In the genomic region with DNA sequence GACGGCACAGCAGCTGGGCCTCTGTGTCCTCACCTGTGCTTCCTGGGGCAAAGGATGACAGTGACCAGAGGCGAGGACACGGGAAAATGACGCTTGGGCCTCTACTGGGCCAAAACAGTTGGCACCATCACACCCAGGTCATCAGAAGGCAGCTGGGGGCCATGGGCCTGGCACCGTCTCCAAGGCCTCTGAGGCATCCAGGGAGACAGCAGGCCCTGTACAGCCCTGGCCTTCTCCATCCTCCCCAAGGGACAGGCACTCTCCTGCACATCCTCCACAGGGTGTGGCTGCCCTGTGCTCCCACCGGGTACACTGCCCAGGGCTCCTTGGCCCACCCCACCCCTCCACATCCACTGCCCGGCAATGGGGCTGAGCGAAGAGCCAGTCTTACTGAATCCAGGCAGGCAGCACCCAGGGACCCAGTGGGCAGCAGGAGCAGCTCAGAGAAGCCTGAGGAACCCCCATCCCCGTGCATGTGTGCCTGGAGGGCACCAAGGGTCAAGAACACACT, we compare ENCODE assay signal across 13 cellular contexts. TPM values are rescaled to one million over a fixed set of nuclear protein-coding genes. Genes with fewer than 3 reads are reported as not detected.
A peak's percentile ranks its signal among the peaks of the same experiment; 100 is the strongest.
DNase-seq lines count a peak whose midpoint lies in the region; ATAC-seq, FAIRE-seq and TF ChIP-seq lines count a peak whose summit lies in the region.
"Had no signal": no experiment of that assay in that cellular context is flagged by ENCODE, and none has a peak within 500 bp of the region (broad histone marks: within the 10 kb centered on the region; RNA-seq: fewer than 3 reads in every experiment).

No MANE protein-coding gene starts in this region.

- H2BK5ac ChIP-seq in H1 (ENCODE audit: low read depth, low read length), result peak overlapping the region; percentile 78
- H2BK5ac ChIP-seq in neuronal stem cell (ENCODE audit: low read length), result no peak overlapping the region

- H4K5ac ChIP-seq in H1 (ENCODE audit: insufficient read length, low read depth, low read length), result no peak overlapping the region

- no peak overlapping the region for H2AFZ ChIP-seq in H1 (ENCODE audit: low read length)
- H2AFZ ChIP-seq in neuronal stem cell (ENCODE audit: low read length), result no peak overlapping the region

- peak overlapping the region; percentile 47; the same call in 1 of the 2 replicates for H4K8ac ChIP-seq in H1 (ENCODE audit: extremely low read depth, insufficient read depth, low read length)
- H4K8ac ChIP-seq in neuronal stem cell (ENCODE audit: low read depth, low read length), result no peak overlapping the region

- H3K9ac ChIP-seq in H1 (replicated peaks in 1 of 4; ENCODE audit: extremely low read depth in 1 of 4, low read depth in 3 of 4, low read length in 3 of 4) (no peak overlapping the region), neuronal stem cell (ENCODE audit: low read depth, low read length, poor library complexity) (no peak overlapping the region)

- H2BK15ac ChIP-seq in H1 (ENCODE audit: low read length) (0 out of 2 replicates have a peak overlapping the region, but pooled peaks have one; percentile 9), neuronal stem cell (ENCODE audit: low read length) (no peak overlapping the region)

- H3K4me3 ChIP-seq in H1 (ENCODE audit: extremely low read depth in 1 of 4, insufficient read depth in 2 of 4, low read depth in 3 of 4, low read length in 4 of 4), result no peak overlapping the region
- H3K4me3 ChIP-seq in neuronal stem cell (ENCODE audit: low read length in 2 of 2), result no peak overlapping the region
- no peak overlapping the region for H3K4me3 ChIP-seq in vagina

- H3K36me3 ChIP-seq in H1 (ENCODE audit: control insufficient read depth in 2 of 4, insufficient read depth in 4 of 4, low read length in 3 of 4), result peaks cover 2 to 41% (median 5%) of the 10 kb centered on the region in 4 experiments; a peak in 5 of 8 replicates
- peaks cover 14 to 51% of the 10 kb centered on the region in 2 donors for H3K36me3 ChIP-seq in neuronal stem cell (replicated peaks in 1 of 2; ENCODE audit: control insufficient read depth in 2 of 2, insufficient read depth in 2 of 2, low read length in 2 of 2)
- H3K36me3 ChIP-seq in vagina, result peaks cover 0 to 4% of the 10 kb centered on the region in 2 donors

- 90% methylated on average over 9 of the region's 9 CpGs; no CpG with 5 or more reads in 1 of the 2 experiments for WGBS in H1 (ENCODE audit: extremely low coverage in 1 of 2, insufficient coverage in 1 of 2, insufficient read length in 1 of 2, insufficient replicate concordance in 2 of 2, low coverage in 1 of 2, low lambda C conversion rate in 2 of 2, missing lambda C conversion rate in 1 of 2), 2 experiments
- no CpG with 5 or more reads among the region's 9 CpGs for WGBS in neuronal stem cell (ENCODE audit: extremely low coverage in 2 of 2, insufficient read length in 2 of 2, insufficient replicate concordance in 1 of 2), 2 donors

- H3K79me1 ChIP-seq in H1 (ENCODE audit: low read depth, low read length) (peaks cover 22% of the 10 kb centered on the region), neuronal stem cell (ENCODE audit: low read depth, low read length) (peaks cover 24% of the 10 kb centered on the region)

- POLR2A ChIA-PET in H1 (lab: Charles Lee; ENCODE audit: partially characterized antibody), result interaction anchor here (1.4 to 2.3 kb wide), 3 partner anchors 12 to 74 kb away, joined by 3 to 9 read pairs (median 5); no protein-coding TSS in a partner anchor

- H3K14ac ChIP-seq in H1 (ENCODE audit: insufficient read length) (no peak overlapping the region), neuronal stem cell (ENCODE audit: low read length) (peak overlapping the region; percentile 82)

- intact Hi-C loops in vagina (cut with DNase I), result no loop called here

- H2BK120ac ChIP-seq in H1 (replicated peaks; ENCODE audit: low read depth, low read length) (no peak overlapping the region), neuronal stem cell (ENCODE audit: low read depth, low read length) (no peak overlapping the region)

- H4K20me1 ChIP-seq in H1 (replicated peaks in 1 of 2; ENCODE audit: control insufficient read depth in 1 of 2, insufficient read depth in 2 of 2, low read length in 2 of 2), result peaks cover 26% of the 10 kb centered on the region in 2 experiments

- H3K18ac ChIP-seq in H1 (ENCODE audit: extremely low read depth, low read length) (peak overlapping the region; percentile 32; the same call in 1 of the 2 replicates), neuronal stem cell (ENCODE audit: low read length) (peak overlapping the region; percentile 38)

- TF ChIP-seq CTCF in H1 (IDR thresholded peaks at IDR 0.05; ENCODE audit: control extremely low read depth in 1 of 3, insufficient read depth in 1 of 3, low read depth in 1 of 3, low read length in 3 of 3), result no peak
- no peak for TF ChIP-seq CTCF in vagina (IDR thresholded peaks at IDR 0.05)

- H3K4me1 ChIP-seq in H1 (replicated peaks in 1 of 4; ENCODE audit: control insufficient read depth in 3 of 4, insufficient read depth in 4 of 4, low read length in 3 of 4) (peaks cover 11 to 57% (median 40%) of the 10 kb centered on the region in 4 experiments), neuronal stem cell (ENCODE audit: control insufficient read depth in 2 of 2, insufficient read depth in 1 of 2, low read depth in 1 of 2, low read length in 2 of 2) (peaks cover 30 to 37% of the 10 kb centered on the region in 2 donors), vagina (peaks cover 38% of the 10 kb centered on the region)

- H4K91ac ChIP-seq in H1 (replicated peaks; ENCODE audit: insufficient read length, low read length) (no peak overlapping the region), neuronal stem cell (ENCODE audit: low read depth, low read length, poor library complexity) (no peak overlapping the region)

- no peak for TF ChIP-seq EP300 in H1 (IDR thresholded peaks at IDR 0.05; ENCODE audit: borderline replicate concordance in 1 of 2, low read depth in 2 of 2, low read length in 2 of 2)

- H2BK20ac ChIP-seq in H1 (ENCODE audit: low read length), result peak overlapping the region; percentile 82; the same call in 1 of the 2 replicates

- H3K4ac ChIP-seq in H1 (replicated peaks; ENCODE audit: insufficient read length, low read depth, low read length), result peak overlapping the region; percentile 63
- no peak overlapping the region for H3K4ac ChIP-seq in neuronal stem cell (ENCODE audit: low read length)

- no peak for ATAC-seq in HG03045 (IDR thresholded peaks at IDR 0.05; ENCODE audit: unreplicated experiment)
- ATAC-seq in GM18873 (IDR thresholded peaks at IDR 0.05; ENCODE audit: low FRiP score, unreplicated experiment), result no peak

- H3K27me3 ChIP-seq in H1 (replicated peaks in 1 of 4; ENCODE audit: control insufficient read depth in 3 of 4, extremely low read depth in 1 of 4, insufficient read depth in 3 of 4, low read length in 3 of 4) (no peaks in the 10 kb centered on the region; a peak in 1 of 7 replicates), neuronal stem cell (ENCODE audit: control insufficient read depth in 3 of 3, insufficient read depth in 3 of 3, low read depth in 1 of 3, low read length in 3 of 3) (no peaks in the 10 kb centered on the region), vagina (no peaks in the 10 kb centered on the region)

- no peak overlapping the region for H3K4me2 ChIP-seq in H1 (ENCODE audit: insufficient read depth in 1 of 2, low read depth in 2 of 2, low read length in 2 of 2)
- no peak overlapping the region for H3K4me2 ChIP-seq in neuronal stem cell (ENCODE audit: insufficient read depth, low read length, poor library complexity, severe bottlenecking)

- H3K23ac ChIP-seq in H1 (ENCODE audit: insufficient read length), result no peak overlapping the region
- peak overlapping the region; percentile 52 for H3K23ac ChIP-seq in neuronal stem cell (ENCODE audit: low read depth, low read length, poor library complexity)

- H3K56ac ChIP-seq in H1 (replicated peaks; ENCODE audit: insufficient read length, low read depth, low read length), result no peak overlapping the region

- CTCF ChIA-PET in H1 (lab: Charles Lee; ENCODE audit: partially characterized antibody), result interaction anchor here (3.6 kb wide), 1 partner anchor 16 kb away, joined by 11 read pairs; no protein-coding TSS in a partner anchor

- DNase-seq in activated gamma-delta T cell treated with Interleukin-2 at 50 U/mL for 16 hours (peak; percentile 3), activated gamma-delta T cell (lab: John Stamatoyannopoulos, UW) (no peak), H1 (ENCODE audit: low read depth in 1 of 2, low spot score in 2 of 2) (peak in 1 of 2 experiments; percentile 39), neuronal stem cell (ENCODE audit: low spot score) (no peak), vagina (ENCODE audit: extremely low spot score in 2 of 2) (peak; percentile 67 to 70), NCI-H748 (lab: John Stamatoyannopoulos, UW; ENCODE audit: unreplicated experiment) (no peak)
- DNase-seq: Calu3, naive B cell, NCI-H1105 had no signal

- FAIRE-seq in H1 (lab: Jason Lieb, UNC), result no peak
- FAIRE-seq: frontal cortex, keratinocyte had no signal

- peaks cover 36 to 77% of the 10 kb centered on the region in 2 experiments for H3K79me2 ChIP-seq in H1 (ENCODE audit: control insufficient read depth in 1 of 2, insufficient read depth in 2 of 2, low read length in 2 of 2)

- no peak for TF ChIP-seq POLR2A in H1 (IDR thresholded peaks at IDR 0.05; ENCODE audit: control extremely low read depth in 1 of 2, low read depth in 2 of 2, low read length in 2 of 2)
- no peak for TF ChIP-seq POLR2A in vagina (IDR thresholded peaks at IDR 0.05)

- H2BK12ac ChIP-seq in H1 (ENCODE audit: low read depth, low read length), result peak overlapping the region; percentile 46; the same call in 1 of the 2 replicates
- no peak overlapping the region for H2BK12ac ChIP-seq in neuronal stem cell (ENCODE audit: low read length)

- no peak for TF ChIP-seq RAD21 in H1 (IDR thresholded peaks at IDR 0.05 in 1 of 2, conservative IDR thresholded peaks at IDR 0.05 in 1 of 2; ENCODE audit: low read depth in 2 of 2, low read length in 2 of 2)

- H3K27ac ChIP-seq in H1 (ENCODE audit: low read depth, low read length), result no peak overlapping the region
- H3K27ac ChIP-seq in neuronal stem cell (replicated peaks; ENCODE audit: low read length), result no peak overlapping the region
- H3K27ac ChIP-seq in vagina, result no peak overlapping the region

- H3K9me3 ChIP-seq in H1 (ENCODE audit: insufficient read depth in 2 of 2, low read depth in 1 of 2, low read length in 1 of 2) (no peaks in the 10 kb centered on the region), neuronal stem cell (replicated peaks in 1 of 2; ENCODE audit: control insufficient read depth in 2 of 2, insufficient read depth in 1 of 2, low read depth in 1 of 2, low read length in 2 of 2) (no peaks in the 10 kb centered on the region), vagina (no peaks in the 10 kb centered on the region)

- H2AK5ac ChIP-seq in H1 (ENCODE audit: low read depth, low read length), result 0 out of 2 replicates have a peak overlapping the region, but pooled peaks have one; percentile 6
- no peak overlapping the region for H2AK5ac ChIP-seq in neuronal stem cell (ENCODE audit: low read depth, low read length)

- peaks cover 17% of the 10 kb centered on the region; the same call in 1 of the 2 replicates for H3K23me2 ChIP-seq in H1 (ENCODE audit: low read depth, low read length)

RNA-seq across cellular contexts. Expression of gene LPCAT1, which starts 4.1 kb away (rescaled TPM):
- total RNA-seq in H1 (2021; fragmentation: NEBNext Ultra II Directional; extraction: Animal tissue kit (Norgen Biotek cat#: 25700)), result 260 and 266 TPM in 2 replicates
- 107 and 168 TPM in 2 replicates for polyA plus RNA-seq in H1 (2011; rRNA removed)
- polyA plus RNA-seq in H1 (2011; cell fraction: cytosol; rRNA removed), result 145 TPM
- polyA plus RNA-seq in H1 (2011; cell fraction: nucleus; rRNA removed), result 161 TPM
- polyA plus RNA-seq in H1 (2012, experiment 1 of 2), result 129 to 148 TPM (median 136 TPM) in 4 replicates
- 146 TPM for polyA plus RNA-seq in H1 (2012, experiment 2 of 2)
- 245 TPM for polyA plus RNA-seq in H1 (2013, experiment 1 of 2)
- polyA plus RNA-seq in H1 (2013, experiment 2 of 2), result 311 TPM
- 76.4 and 90.5 TPM in 2 replicates for polyA minus RNA-seq in H1 (2011; rRNA and poly(A)+ RNA removed)
- polyA minus RNA-seq in H1 (2011; cell fraction: cytosol; rRNA and poly(A)+ RNA removed), result 92.9 TPM
- polyA minus RNA-seq in H1 (2011; cell fraction: nucleus; rRNA and poly(A)+ RNA removed), result 64.8 TPM
- polyA plus RNA-seq in neuronal stem cell (2013, experiment 1 of 2), result 92.2 TPM
- polyA plus RNA-seq in neuronal stem cell (2013, experiment 2 of 2), result 93.4 TPM
- total RNA-seq in vagina, result 29.7 TPM

Comparison
In these comparisons a context has a peak if more than half of its experiments do, and no peak if none do; other contexts are left out.
1. DNase-seq: peak in activated gamma-delta T cell treated with Interleukin-2 at 50 U/mL for 16 hours (single experiment) and vagina (2 of 2); none in activated gamma-delta T cell (single experiment), neuronal stem cell (single experiment) and NCI-H748 (single experiment).